14 cellular contexts compared by ENCODE assay signal in the genomic region with DNA sequence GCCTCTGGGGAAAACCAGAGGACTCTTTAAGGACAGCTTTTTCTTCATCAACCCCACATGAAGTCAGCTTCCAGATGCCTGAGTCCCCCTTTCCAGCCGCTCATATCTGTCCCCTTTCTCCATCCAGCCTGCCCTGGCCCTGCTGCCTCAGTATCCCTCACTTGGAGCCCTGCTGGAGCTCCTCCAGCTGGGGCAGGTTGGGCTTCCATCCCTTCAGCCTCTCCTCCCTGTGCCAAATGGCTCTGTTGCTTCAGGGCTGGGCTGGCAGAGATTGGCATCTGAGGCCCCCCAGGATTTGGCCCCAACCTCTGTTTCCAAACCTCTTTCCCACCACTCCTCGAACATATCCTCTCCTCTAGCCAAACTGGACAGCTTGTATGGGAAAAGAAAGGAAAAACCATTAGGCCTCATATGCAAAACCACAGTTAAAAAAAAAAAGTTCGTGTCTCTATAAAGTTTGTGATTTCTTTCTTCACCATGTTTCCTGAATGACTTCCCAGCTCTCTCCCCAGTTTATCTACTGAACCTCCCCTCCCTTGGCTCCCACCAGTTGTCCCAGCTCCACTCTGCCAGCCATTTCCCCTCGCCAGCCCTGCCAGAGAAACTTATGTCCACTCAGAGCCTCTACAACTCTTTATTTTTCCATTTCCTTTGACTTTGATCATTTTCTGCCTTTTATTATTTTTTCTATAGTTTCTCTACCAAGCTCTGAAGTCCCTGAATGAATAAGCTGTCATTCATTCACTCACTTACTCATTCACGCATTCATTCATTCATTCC.
"Had no signal": no experiment of that assay in that cellular context is flagged by ENCODE, and none has a peak within 500 bp of the region (broad histone marks: within the 10 kb centered on the region; RNA-seq: fewer than 3 reads in every experiment).

No MANE protein-coding gene starts in this region.

- H3K27me3 ChIP-seq: brain microvascular endothelial cell had no signal

- H3K27ac ChIP-seq: brain microvascular endothelial cell, lower lobe of right lung, parathyroid adenoma had no signal

- H3K4me3 Mint-ChIP-seq: stimulated activated effector memory CD8-positive, alpha-beta T cell treated with anti-CD3 and anti-CD28 coated beads, Interleukin-12 subunit alpha, Interleukin-12 subunit beta, amount 100 ng/mL, for 72 hours; T-helper 17 cell; WTC11 had no signal

- H3K4me1 Mint-ChIP-seq: stimulated activated effector memory CD8-positive, alpha-beta T cell treated with anti-CD3 and anti-CD28 coated beads, Interleukin-12 subunit alpha, Interleukin-12 subunit beta, amount 100 ng/mL, for 72 hours; T-helper 17 cell had no signal

- H3K36me3 Mint-ChIP-seq: activated naive CD4-positive, alpha-beta T cell treated with anti-CD3 and anti-CD28 coated beads, Interleukin-2, amount 50 U/mL, for 72 hours; stimulated activated effector memory CD8-positive, alpha-beta T cell treated with anti-CD3 and anti-CD28 coated beads, Interleukin-12 subunit alpha, Interleukin-12 subunit beta, amount 100 ng/mL, for 72 hours; WTC11 had no signal

- H3K27ac Mint-ChIP-seq: activated naive CD4-positive, alpha-beta T cell treated with anti-CD3 and anti-CD28 coated beads, Interleukin-2, amount 50 U/mL, for 72 hours; activated T-helper 2 cell treated with anti-CD3 and anti-CD28 coated beads, Interferon-gamma antibody, Interleukin-2, Interleukin-4, amounts not matched to agents 10 μg/mL and 5 μg/mL and 100 μg/mL, durations not matched to agents 14 hours and 24 hours and 36 hours; stimulated activated effector memory CD8-positive, alpha-beta T cell treated with anti-CD3 and anti-CD28 coated beads, Interleukin-12 subunit alpha, Interleukin-12 subunit beta, amount 100 ng/mL, for 72 hours; T-helper 17 cell; WTC11 had no signal

- DNase-seq: activated CD4-positive, alpha-beta T cell treated with anti-CD3 and anti-CD28 coated beads for 48 hours; activated T-cell treated with anti-CD3 and anti-CD28 coated beads for 4 hours; amniotic stem cell; brain microvascular endothelial cell; foreskin melanocyte; lower lobe of right lung; T-helper 17 cell had no signal

- H3K4me3 ChIP-seq: lower lobe of right lung, smooth muscle cell had no signal

- H3K36me3 ChIP-seq: brain microvascular endothelial cell, lower lobe of right lung had no signal

- H3K9me3 ChIP-seq: lower lobe of right lung had no signal

- H3K4me1 ChIP-seq: lower lobe of right lung had no signal

- H3K9me3 Mint-ChIP-seq: activated naive CD4-positive, alpha-beta T cell treated with anti-CD3 and anti-CD28 coated beads, Interleukin-2, amount 50 U/mL, for 72 hours; activated T-helper 2 cell treated with anti-CD3 and anti-CD28 coated beads, Interferon-gamma antibody, Interleukin-2, Interleukin-4, amounts not matched to agents 10 μg/mL and 5 μg/mL and 100 μg/mL, durations not matched to agents 14 hours and 24 hours and 36 hours; stimulated activated effector memory CD8-positive, alpha-beta T cell treated with anti-CD3 and anti-CD28 coated beads, Interleukin-12 subunit alpha, Interleukin-12 subunit beta, amount 100 ng/mL, for 72 hours; WTC11 had no signal

- ATAC-seq: activated naive CD4-positive, alpha-beta T cell treated with anti-CD3 and anti-CD28 coated beads, Interleukin-2, amount 50 U/mL, for 72 hours; lower lobe of right lung; SK-N-SH treated with all-trans-retinoic acid at 6 μM for 48 hours; stimulated activated effector memory CD8-positive, alpha-beta T cell treated with anti-CD3 and anti-CD28 coated beads, Interleukin-12 subunit alpha, Interleukin-12 subunit beta, amount 100 ng/mL, for 72 hours; T-helper 17 cell; WTC11 had no signal
